8 cellular contexts compared by ENCODE assay signal in the genomic region with DNA sequence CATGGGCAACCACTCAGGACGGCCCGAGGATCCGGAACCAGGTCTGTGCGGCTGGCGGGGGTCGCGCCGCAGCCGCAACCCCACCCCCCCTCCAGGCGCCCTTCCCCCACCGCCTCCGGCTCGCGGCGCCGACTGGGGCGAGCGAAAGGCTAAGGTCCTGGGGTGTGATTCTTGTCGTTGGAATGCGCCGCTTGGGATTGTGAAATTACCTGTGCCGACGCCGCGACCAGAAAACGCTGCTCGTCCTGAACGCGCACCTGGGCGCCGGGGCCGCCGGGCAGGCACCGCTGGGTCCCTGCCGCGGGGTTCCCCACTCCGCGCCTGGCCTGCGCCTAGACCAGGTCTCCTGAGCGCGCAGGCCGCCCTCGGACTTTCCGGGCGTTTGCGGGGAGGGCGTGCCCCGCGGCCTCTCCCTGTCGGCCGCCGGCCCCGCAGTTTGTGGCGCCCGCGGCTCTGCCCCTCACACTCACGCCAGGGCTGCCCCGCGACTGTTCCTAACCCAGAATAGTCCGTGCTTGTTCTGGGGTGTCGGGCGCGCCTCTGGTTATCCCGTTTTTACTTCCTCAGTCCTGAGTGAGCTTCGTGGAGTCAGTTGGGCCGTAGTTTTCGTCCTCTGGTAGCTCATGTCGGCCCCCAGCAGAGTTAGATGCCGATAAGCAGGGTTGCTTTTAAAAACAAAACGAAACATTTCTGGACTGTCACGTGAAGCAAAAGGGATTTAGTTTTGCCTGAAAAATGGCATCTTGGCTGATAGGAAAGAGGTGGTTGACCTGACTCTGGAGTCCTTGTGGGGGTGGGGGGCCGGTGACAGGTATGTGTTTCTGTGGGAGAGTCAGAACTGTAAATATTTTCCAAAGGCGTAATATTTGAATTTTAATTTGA.
A peak's percentile ranks its signal among the peaks of the same experiment; 100 is the strongest.
DNase-seq lines count a peak whose midpoint lies in the region; ATAC-seq lines count a peak whose summit lies in the region.

No MANE protein-coding gene starts in this region.

- peak in 2 of 3 donors; percentile 12 to 22 for DNase-seq in CD4-positive, CD25-positive, alpha-beta regulatory T cell
- DNase-seq in effector memory CD4-positive, alpha-beta T cell = peak in 1 of 3 donors; percentile 20
- peak in 14 of 49 donors; percentile 21 to 70 (median 46) for DNase-seq in substantia nigra (lab: John Stamatoyannopoulos, UW)
- DNase-seq in SIG-M5 (lab: John Stamatoyannopoulos, UW) = no peak

- peaks cover 4% of the 10 kb centered on the region for H3K27me3 Mint-ChIP-seq in CD4-positive, CD25-positive, alpha-beta regulatory T cell
- peaks cover 15% of the 10 kb centered on the region for H3K27me3 Mint-ChIP-seq in T-helper 1 cell treated with Interleukin-12 subunit alpha and Interleukin-12 subunit beta and Interleukin-4 antibody, amounts not matched to agents 30 μg/mL and 1 μg/mL, for 36 hours (ENCODE audit: low read depth)

- no peaks in the 10 kb centered on the region for H3K27me3 ChIP-seq in CD4-positive, CD25-positive, alpha-beta regulatory T cell (ENCODE audit: control insufficient read depth, insufficient read depth, low read length)
- no peaks in the 10 kb centered on the region for H3K27me3 ChIP-seq in effector memory CD4-positive, alpha-beta T cell (replicated peaks; ENCODE audit: control insufficient read depth, insufficient read depth, low read length, poor library complexity, severe bottlenecking)

- H3K4me1 ChIP-seq in CD4-positive, CD25-positive, alpha-beta regulatory T cell (ENCODE audit: control insufficient read depth, insufficient read depth, low read length, poor library complexity, severe bottlenecking) = peaks cover 25% of the 10 kb centered on the region
- H3K4me1 ChIP-seq in effector memory CD4-positive, alpha-beta T cell (ENCODE audit: control insufficient read depth, insufficient read depth, low read length, poor library complexity, severe bottlenecking) = peaks cover 5% of the 10 kb centered on the region
- peaks cover 6% of the 10 kb centered on the region for H3K4me1 ChIP-seq in mesodermal cell (ENCODE audit: control insufficient read depth, insufficient read depth, low read length, poor library complexity, severe bottlenecking)

- ATAC-seq in CD4-positive, CD25-positive, alpha-beta regulatory T cell (ENCODE audit: low read depth in 2 of 2) = peak in 1 of 2 donors; percentile 2
- peak; percentile 24 for ATAC-seq in GM19324 (IDR thresholded peaks at IDR 0.05; ENCODE audit: low FRiP score, unreplicated experiment)
- peak; percentile 22 for ATAC-seq in HG03439 (IDR thresholded peaks at IDR 0.05; ENCODE audit: unreplicated experiment)

- H3K9me3 ChIP-seq in CD4-positive, CD25-positive, alpha-beta regulatory T cell (ENCODE audit: control insufficient read depth in 2 of 2, low read length in 2 of 2) = no peaks in the 10 kb centered on the region
- H3K9me3 ChIP-seq in effector memory CD4-positive, alpha-beta T cell (ENCODE audit: control insufficient read depth, low read length) = no peaks in the 10 kb centered on the region
- no peaks in the 10 kb centered on the region for H3K9me3 ChIP-seq in mesodermal cell (ENCODE audit: control insufficient read depth, low read length)

- peak overlapping the region; percentile 80 to 91 (median 84) for H3K4me3 Mint-ChIP-seq in CD4-positive, CD25-positive, alpha-beta regulatory T cell
- H3K4me3 Mint-ChIP-seq in T-helper 1 cell treated with Interleukin-12 subunit alpha and Interleukin-12 subunit beta and Interleukin-4 antibody, amounts not matched to agents 30 μg/mL and 1 μg/mL, for 36 hours = peak overlapping the region; percentile 83

- H3K27ac ChIP-seq in CD4-positive, CD25-positive, alpha-beta regulatory T cell (ENCODE audit: insufficient read depth, low read length, poor library complexity, severe bottlenecking) = peak overlapping the region; percentile 69
- H3K27ac ChIP-seq in effector memory CD4-positive, alpha-beta T cell (ENCODE audit: insufficient read depth, low read length, poor library complexity, severe bottlenecking) = peak overlapping the region; percentile 34
- H3K27ac ChIP-seq in mesodermal cell (ENCODE audit: low read depth, low read length, severe bottlenecking) (peak overlapping the region; percentile 94), substantia nigra (ENCODE audit: low read depth, low read length, poor library complexity, severe bottlenecking) (peak overlapping the region; percentile 47)

- no peaks in the 10 kb centered on the region for H3K36me3 Mint-ChIP-seq in CD4-positive, CD25-positive, alpha-beta regulatory T cell
- no peaks in the 10 kb centered on the region for H3K36me3 Mint-ChIP-seq in T-helper 1 cell treated with Interleukin-12 subunit alpha and Interleukin-12 subunit beta and Interleukin-4 antibody, amounts not matched to agents 30 μg/mL and 1 μg/mL, for 36 hours (ENCODE audit: low read depth)

- H3K4me1 Mint-ChIP-seq in CD4-positive, CD25-positive, alpha-beta regulatory T cell = peaks cover 0 to 6% (median 2%) of the 10 kb centered on the region in 4 donors
- H3K4me1 Mint-ChIP-seq in T-helper 1 cell treated with Interleukin-12 subunit alpha and Interleukin-12 subunit beta and Interleukin-4 antibody, amounts not matched to agents 30 μg/mL and 1 μg/mL, for 36 hours (ENCODE audit: low read depth) = peaks cover 7% of the 10 kb centered on the region

- H3K4me3 ChIP-seq in CD4-positive, CD25-positive, alpha-beta regulatory T cell (ENCODE audit: low read depth, low read length) = peak overlapping the region; percentile 78
- H3K4me3 ChIP-seq in effector memory CD4-positive, alpha-beta T cell (ENCODE audit: insufficient read depth, low read depth, low read length, poor library complexity, severe bottlenecking) = peak overlapping the region; percentile 71
- H3K4me3 ChIP-seq in mesodermal cell (ENCODE audit: extremely low read depth, insufficient read depth, low read length, poor library complexity, severe bottlenecking) = peak overlapping the region; percentile 65

- H3K36me3 ChIP-seq in CD4-positive, CD25-positive, alpha-beta regulatory T cell (ENCODE audit: control insufficient read depth, insufficient read depth, low read length) = no peaks in the 10 kb centered on the region
- H3K36me3 ChIP-seq in effector memory CD4-positive, alpha-beta T cell (ENCODE audit: control insufficient read depth, insufficient read depth, low read length) = no peaks in the 10 kb centered on the region
- H3K36me3 ChIP-seq in mesodermal cell (ENCODE audit: control insufficient read depth, insufficient read depth, low read length) = peaks cover 24% of the 10 kb centered on the region

- no peaks in the 10 kb centered on the region for H3K9me3 Mint-ChIP-seq in CD4-positive, CD25-positive, alpha-beta regulatory T cell
- no peaks in the 10 kb centered on the region for H3K9me3 Mint-ChIP-seq in T-helper 1 cell treated with Interleukin-12 subunit alpha and Interleukin-12 subunit beta and Interleukin-4 antibody, amounts not matched to agents 30 μg/mL and 1 μg/mL, for 36 hours

- H3K27ac Mint-ChIP-seq in CD4-positive, CD25-positive, alpha-beta regulatory T cell = no peak overlapping the region
- peak overlapping the region; percentile 68 for H3K27ac Mint-ChIP-seq in T-helper 1 cell treated with Interleukin-12 subunit alpha and Interleukin-12 subunit beta and Interleukin-4 antibody, amounts not matched to agents 30 μg/mL and 1 μg/mL, for 36 hours

- 0% methylated on average over 37 to 54 of the region's 73 CpGs for WGBS in mesodermal cell (ENCODE audit: insufficient coverage in 2 of 2), 2 experiments

Comparison
In these comparisons a context has a peak if more than half of its experiments do, and no peak if none do; other contexts are left out.
1. H3K27ac ChIP-seq: peak in every context shown above with its lines; median percentile 94 in mesodermal cell; 69 in CD4-positive, CD25-positive, alpha-beta regulatory T cell; 47 in substantia nigra; 34 in effector memory CD4-positive, alpha-beta T cell.